Comparison of ENCODE assay signal across 1 cellular context in genomic region chr7:17406756-17407155, GRCh38.
TF ChIP-seq lines count a peak whose summit lies in the region.

No MANE protein-coding gene starts in this region.

TF ChIP-seq in GM23338, 12 proteins besides CTCF, POLR2A, EP300 and RAD21 (continued from another document):
- TF ChIP-seq REST (IDR thresholded peaks at IDR 0.05; ENCODE audit: unreplicated experiment) = no peak
- no peak for TF ChIP-seq ZNF331 (CRISPR knock-in tag; IDR thresholded peaks at IDR 0.05; ENCODE audit: low read depth)
TF ChIP-seq in GM23338: peak in this region for 0.
